ENCODE assay signal across 16 cellular contexts in genomic region chr15:91783001-91783400, GRCh38.
"Had no signal": no experiment of that assay in that cellular context is flagged by ENCODE, and none has a peak within 500 bp of the region (broad histone marks: within the 10 kb centered on the region; RNA-seq: fewer than 3 reads in every experiment).

No MANE protein-coding gene starts in this region.

- DNase-seq: cortex of kidney; dorsolateral prefrontal cortex; effector CD8-positive, alpha-beta T cell; immature natural killer cell; mesendoderm; naive B cell; occipital lobe; pancreas; right lobe of liver; stimulated activated CD4-positive, alpha-beta T cell treated with anti-CD3 and anti-CD28 coated beads, Interleukin-2, amount 100 ng/mL, for 24 hours; stimulated activated CD4-positive, alpha-beta T cell treated with anti-CD3 and anti-CD28 coated beads, Interleukin-4, amount 100 ng/mL, for 4 hours; stimulated activated naive B cell treated with anti-CD40 and anti-IgM and Interleukin-4, amounts not matched to agents 10 μg/mL and 1 μg/mL and 100 μg/mL, for 72 hours; substantia nigra; trophoblast cell had no signal

- H3K4me1 ChIP-seq: pancreas, right lobe of liver had no signal

- H3K36me3 ChIP-seq: pancreas, right lobe of liver, stomach had no signal

- H3K27me3 ChIP-seq: pancreas, right lobe of liver, stomach had no signal

- H3K4me3 ChIP-seq: dorsolateral prefrontal cortex, pancreas, right lobe of liver, skin epidermis, stomach had no signal

- ATAC-seq: pancreas; stimulated activated naive B cell treated with anti-CD40 and anti-IgM and Interleukin-4, amounts not matched to agents 10 μg/mL and 1 μg/mL and 100 μg/mL, for 72 hours had no signal

- H3K27ac ChIP-seq: dorsolateral prefrontal cortex, pancreas, right lobe of liver, skin epidermis, stomach had no signal

- H3K9me3 ChIP-seq: pancreas, right lobe of liver, stomach had no signal
